ENCODE assay signal across 25 cellular contexts in genomic region chr15:62450061-62450460, GRCh38.
"Had no signal": no experiment of that assay in that cellular context is flagged by ENCODE, and none has a peak within 500 bp of the region (broad histone marks: within the 10 kb centered on the region; RNA-seq: fewer than 3 reads in every experiment).

No MANE protein-coding gene starts in this region.

- H3K27me3 Mint-ChIP-seq: activated B cell treated with CpG ODN at 0.5 μM for 24 hours; activated CD4-positive, alpha-beta memory T cell treated with anti-CD3 and anti-CD28 coated beads for 36 hours; activated CD4-positive, alpha-beta T cell treated with anti-CD3 and anti-CD28 coated beads, Interleukin-2, amount 10 ng/mL, durations not matched to agents 7 days and 5 days; activated naive CD8-positive, alpha-beta T cell treated with anti-CD3 and anti-CD28 coated beads, Interleukin-2, amount 50 U/mL, for 24 hours had no signal

- H3K27me3 ChIP-seq: ascending aorta, body of pancreas, MG63 had no signal

- H3K36me3 ChIP-seq: ascending aorta, MG63 had no signal

- H3K9me3 ChIP-seq: ascending aorta, body of pancreas, MG63 had no signal

- H3K4me3 Mint-ChIP-seq: activated B cell treated with CpG ODN at 0.5 μM for 24 hours; activated CD4-positive, alpha-beta memory T cell treated with anti-CD3 and anti-CD28 coated beads for 36 hours; activated CD4-positive, alpha-beta T cell treated with anti-CD3 and anti-CD28 coated beads, Interleukin-2, amount 10 ng/mL, durations not matched to agents 7 days and 5 days; activated naive CD8-positive, alpha-beta T cell treated with anti-CD3 and anti-CD28 coated beads, Interleukin-2, amount 50 U/mL, for 24 hours; activated T-cell treated with anti-CD3 and anti-CD28 coated beads, Interleukin-2, amount 50 U/mL, for 4 hours; T-helper 2 cell treated with Interferon-gamma antibody and Interleukin-4, amounts not matched to agents 5 μg/mL and 100 μg/mL, for 36 hours had no signal

- H3K27ac ChIP-seq: body of pancreas, SK-N-MC had no signal

- DNase-seq: activated B cell treated with CpG ODN at 0.5 μM for 24 hours; activated CD4-positive, alpha-beta memory T cell treated with anti-CD3 and anti-CD28 coated beads for 36 hours; activated CD4-positive, alpha-beta T cell treated with anti-CD3 and anti-CD28 coated beads, Interleukin-2, amount 10 ng/mL, durations not matched to agents 7 days and 5 days; activated CD8-positive, alpha-beta memory T cell treated with anti-CD3 and anti-CD28 coated beads for 24 hours; activated effector memory CD4-positive, alpha-beta T cell treated with anti-CD3 and anti-CD28 coated beads, Interleukin-2, amount 50 U/mL, for 16 hours; activated naive CD4-positive, alpha-beta T cell treated with Interleukin-2 at 50 U/mL for 16 hours; activated naive CD8-positive, alpha-beta T cell treated with anti-CD3 and anti-CD28 coated beads, Interleukin-2, amount 50 U/mL, for 24 hours; activated T-cell treated with anti-CD3 and anti-CD28 coated beads, Interleukin-2, amount 50 U/mL, for 4 hours; amniotic stem cell; body of pancreas; central memory CD4-positive, alpha-beta T cell; MG63; NCI-H1436; NCI-H1694 treated with DMSO at 0.1 percent for 48 hours; NCI-H2029 treated with DMSO at 0.1 percent for 48 hours; NCI-H345; NCI-H510A; NCI-H526 treated with DMSO at 0.1 percent for 48 hours; NCI-H82; T-helper 1 cell had no signal

- H3K36me3 Mint-ChIP-seq: activated CD4-positive, alpha-beta memory T cell treated with anti-CD3 and anti-CD28 coated beads for 36 hours; activated naive CD4-positive, alpha-beta T cell treated with anti-CD3 and anti-CD28 coated beads, Interleukin-2, amount 50 U/mL, for 72 hours had no signal

- H3K9me3 Mint-ChIP-seq: activated B cell treated with CpG ODN at 0.5 μM for 24 hours; activated CD4-positive, alpha-beta memory T cell treated with anti-CD3 and anti-CD28 coated beads for 36 hours; activated CD4-positive, alpha-beta T cell treated with anti-CD3 and anti-CD28 coated beads, Interleukin-2, amount 10 ng/mL, durations not matched to agents 7 days and 5 days; activated naive CD4-positive, alpha-beta T cell treated with anti-CD3 and anti-CD28 coated beads, Interleukin-2, amount 50 U/mL, for 72 hours; activated naive CD8-positive, alpha-beta T cell treated with anti-CD3 and anti-CD28 coated beads, Interleukin-2, amount 50 U/mL, for 24 hours; activated T-cell treated with anti-CD3 and anti-CD28 coated beads, Interleukin-2, amount 50 U/mL, for 4 hours; T-helper 2 cell treated with Interferon-gamma antibody and Interleukin-4, amounts not matched to agents 5 μg/mL and 100 μg/mL, for 36 hours had no signal

- H3K4me1 Mint-ChIP-seq: activated B cell treated with CpG ODN at 0.5 μM for 24 hours; activated CD4-positive, alpha-beta T cell treated with anti-CD3 and anti-CD28 coated beads, Interleukin-2, amount 10 ng/mL, durations not matched to agents 7 days and 5 days; activated naive CD8-positive, alpha-beta T cell treated with anti-CD3 and anti-CD28 coated beads, Interleukin-2, amount 50 U/mL, for 24 hours had no signal

- ATAC-seq: activated naive CD4-positive, alpha-beta T cell treated with anti-CD3 and anti-CD28 coated beads, Interleukin-2, amount 50 U/mL, for 72 hours; activated naive CD8-positive, alpha-beta T cell treated with anti-CD3 and anti-CD28 coated beads, Interleukin-2, amount 50 U/mL, for 24 hours; activated T-cell treated with anti-CD3 and anti-CD28 coated beads, Interleukin-2, amount 50 U/mL, for 4 hours; body of pancreas; Right ventricle myocardium inferior had no signal

- H3K4me1 ChIP-seq: body of pancreas had no signal

- H3K4me3 ChIP-seq: ascending aorta, body of pancreas, MG63, SK-N-MC had no signal

- H3K27ac Mint-ChIP-seq: activated B cell treated with CpG ODN at 0.5 μM for 24 hours; activated CD4-positive, alpha-beta memory T cell treated with anti-CD3 and anti-CD28 coated beads for 36 hours; activated CD4-positive, alpha-beta T cell treated with anti-CD3 and anti-CD28 coated beads, Interleukin-2, amount 10 ng/mL, durations not matched to agents 7 days and 5 days; activated naive CD4-positive, alpha-beta T cell treated with anti-CD3 and anti-CD28 coated beads, Interleukin-2, amount 50 U/mL, for 72 hours; activated naive CD8-positive, alpha-beta T cell treated with anti-CD3 and anti-CD28 coated beads, Interleukin-2, amount 50 U/mL, for 24 hours; T-helper 2 cell treated with Interferon-gamma antibody and Interleukin-4, amounts not matched to agents 5 μg/mL and 100 μg/mL, for 36 hours had no signal
